8 cellular contexts compared by ENCODE assay signal in genomic region chr1:23555225-23555801, GRCh38. TPM values are rescaled to one million over a fixed set of nuclear protein-coding genes. Genes with fewer than 3 reads are reported as not detected.
DNase-seq lines count a peak whose midpoint lies in the region; ATAC-seq and TF ChIP-seq lines count a peak whose summit lies in the region.

No MANE protein-coding gene starts in this region.

- DNase-seq in EL (peak; percentile 56), NAMALWA (ENCODE audit: low spot score) (peak; percentile 87), brain microvascular endothelial cell (peak; percentile 77), lung microvascular endothelial cell (ENCODE audit: low read depth in 2 of 2) (peak; percentile 67 to 80), uterus (no peak), globus pallidus (ENCODE audit: low spot score) (no peak)

- ATAC-seq in GM21825 (IDR thresholded peaks at IDR 0.05; ENCODE audit: unreplicated experiment) (no peak), HG02870 (IDR thresholded peaks at IDR 0.05; ENCODE audit: unreplicated experiment) (no peak)

- intact Hi-C loops in uterus (cut with DNase I; ENCODE audit: low total_unique reads) = no loop called here

- H3K4me3 ChIP-seq in brain microvascular endothelial cell (ENCODE audit: low read depth, low read length) (peak overlapping the region; percentile 37), uterus (peak overlapping the region; percentile 16 to 74)

- TF ChIP-seq CTCF in brain microvascular endothelial cell (IDR thresholded peaks at IDR 0.05; ENCODE audit: low read depth, low read length, missing control alignments) (peak; percentile 25), uterus (IDR thresholded peaks at IDR 0.05) (no peak)

- H3K27me3 ChIP-seq in brain microvascular endothelial cell (replicated peaks) (no peaks in the 10 kb centered on the region), uterus (no peaks in the 10 kb centered on the region)

- H3K27ac ChIP-seq in brain microvascular endothelial cell (peak overlapping the region; percentile 100), uterus (peak overlapping the region; percentile 82 to 90)

- TF ChIP-seq POLR2A in uterus (IDR thresholded peaks at IDR 0.05) = no peak

- H3K36me3 ChIP-seq in brain microvascular endothelial cell (replicated peaks) (peaks cover 19% of the 10 kb centered on the region), uterus (no peaks in the 10 kb centered on the region)

- in situ Hi-C loops in brain microvascular endothelial cell (cut with HindIII; ENCODE audit: low pct_ligation_motif_present, low sequenced_read_pairs) = no loop called here

- no peaks in the 10 kb centered on the region for H3K9me3 ChIP-seq in uterus

- H3K4me1 ChIP-seq in uterus = peaks cover 0 to 4% of the 10 kb centered on the region in 2 donors

RNA-seq across cellular contexts. Expression of gene ID3, which starts 4.0 kb away (rescaled TPM):
- total RNA-seq in lung microvascular endothelial cell (479 and 520 TPM in 2 replicates), uterus (100 to 1,000 TPM in 3 of 4 donors, 10 to 100 TPM in 1; 38.4 to 652 (median 260) TPM)

RNA-seq across cellular contexts. Expression of gene E2F2, which starts 24.3 kb away (rescaled TPM):
- 0.40 and 0.87 TPM in 2 replicates for total RNA-seq in lung microvascular endothelial cell
- 1 to 10 TPM in 1 of 4 donors, under 1 TPM in 1, not detected in 2; 0.12 to 4.4 TPM for total RNA-seq in uterus

Comparison
In these comparisons a context has a peak if more than half of its experiments do, and no peak if none do; other contexts are left out.
1. DNase-seq: peak in EL (single experiment), NAMALWA (single experiment), brain microvascular endothelial cell (single experiment) and lung microvascular endothelial cell (2 of 2); none in uterus (0 of 2) and globus pallidus (single experiment).